ENCODE assay signal across 8 cellular contexts in the genomic region with DNA sequence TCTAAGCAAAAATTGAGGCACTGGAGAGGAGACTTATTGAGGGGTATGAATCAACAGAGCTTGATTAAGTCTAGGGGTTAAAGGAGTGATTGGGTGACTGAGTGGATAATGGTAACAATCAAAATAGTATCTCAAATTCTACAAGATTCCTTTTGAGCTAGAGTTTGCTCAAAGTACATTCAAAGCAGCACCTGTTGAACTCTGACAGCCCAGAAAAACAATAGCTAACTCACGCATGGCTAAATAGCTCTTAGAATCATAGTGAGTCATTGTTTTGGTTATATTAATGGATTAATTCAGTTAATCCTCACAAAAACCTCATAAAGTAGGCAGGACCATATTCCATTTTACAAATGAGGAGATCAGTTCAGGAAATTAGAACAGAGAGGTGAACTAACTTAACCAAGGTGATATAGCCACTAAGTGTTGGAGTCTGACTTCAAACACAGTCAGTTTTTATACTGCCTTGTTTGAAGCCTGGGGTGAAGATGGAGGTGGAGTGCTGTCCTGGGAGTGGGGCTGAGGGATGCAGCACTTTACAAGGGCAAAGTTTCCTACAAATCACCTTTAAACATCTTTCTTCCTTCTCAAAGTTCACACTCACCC. TPM values are rescaled to one million over a fixed set of nuclear protein-coding genes. Genes with fewer than 3 reads are reported as not detected.
DNase-seq lines count a peak whose midpoint lies in the region; ATAC-seq, FAIRE-seq and TF ChIP-seq lines count a peak whose summit lies in the region.

No MANE protein-coding gene starts in this region.

- no peaks in the 10 kb centered on the region for H3K36me3 ChIP-seq in spleen

- peaks cover 4% of the 10 kb centered on the region for H3K9me3 Mint-ChIP-seq in activated naive CD8-positive, alpha-beta T cell treated with anti-CD3 and anti-CD28 coated beads for 36 hours

- TF ChIP-seq POLR2A in A549 (IDR thresholded peaks at IDR 0.05; ENCODE audit: low read length) (no peak), spleen (IDR thresholded peaks at IDR 0.05) (no peak)

- no peaks in the 10 kb centered on the region for H3K27me3 Mint-ChIP-seq in activated naive CD8-positive, alpha-beta T cell treated with anti-CD3 and anti-CD28 coated beads for 36 hours

- POLR2A ChIA-PET in A549 (lab: Yijun Ruan, JAX): no interaction called here

- CTCF ChIA-PET in A549 (lab: Yijun Ruan, JAX): interaction anchor here (0.9 kb wide), 1 partner anchor 195 kb away, joined by 3 read pairs; no protein-coding TSS in a partner anchor

- TF ChIP-seq CTCF in A549 (IDR thresholded peaks at IDR 0.05) (no peak), spleen (IDR thresholded peaks at IDR 0.05 in 8 of 11, conservative IDR thresholded peaks at IDR 0.05 in 3 of 11) (no peak)

- H3K27me3 ChIP-seq in spleen (replicated peaks in 1 of 7): no peaks in the 10 kb centered on the region

- peaks cover 21% of the 10 kb centered on the region for H3K4me1 Mint-ChIP-seq in activated naive CD8-positive, alpha-beta T cell treated with anti-CD3 and anti-CD28 coated beads for 36 hours

- ATAC-seq in A549 (peak; percentile 24 to 56; a peak in 3 of 6 replicates), HG03135 (IDR thresholded peaks at IDR 0.05; ENCODE audit: unreplicated experiment) (peak; percentile 62), sciatic nerve (no peak)

- no peaks in the 10 kb centered on the region for H3K9me3 ChIP-seq in A549
- no peaks in the 10 kb centered on the region for H3K9me3 ChIP-seq in spleen

- H3K4me1 ChIP-seq in A549 (peaks cover 5% of the 10 kb centered on the region; the same call in 1 of the 3 replicates), spleen (peaks cover 4 to 27% (median 21%) of the 10 kb centered on the region in 6 donors)

- no peaks in the 10 kb centered on the region for H3K36me3 Mint-ChIP-seq in activated naive CD8-positive, alpha-beta T cell treated with anti-CD3 and anti-CD28 coated beads for 36 hours

- H3K4me3 ChIP-seq in A549 (no peak overlapping the region), spleen (peak overlapping the region in 1 of 8 donors; percentile 23)

- H3K27ac ChIP-seq in A549: 0 out of 6 replicates have a peak overlapping the region, but pooled peaks of 1 of the 2 experiments have one; percentile 28
- peak overlapping the region; percentile 43 to 85 (median 70) for H3K27ac ChIP-seq in spleen

- DNase-seq in A549 (ENCODE audit: low read depth in 1 of 2, low spot score in 1 of 2): no peak
- peak; percentile 7 for DNase-seq in GM19238 (ENCODE audit: insufficient read length, low spot score)
- no peak for DNase-seq in activated naive CD8-positive, alpha-beta T cell treated with anti-CD3 and anti-CD28 coated beads for 36 hours
- DNase-seq in spleen: no peak
- DNase-seq in sciatic nerve (ENCODE audit: low spot score): no peak
- no peak for DNase-seq in SKM-1 treated with dmso at 0.1 percent for 144 hours (lab: John Stamatoyannopoulos, UW; ENCODE audit: unreplicated experiment)
- no peak for DNase-seq in pons (ENCODE audit: low spot score)

- H3K4me2 ChIP-seq in A549: peak overlapping the region; percentile 34; the same call in 2 of the 3 replicates

- intact Hi-C loops in spleen (cut with DNase I; ENCODE audit: low total_unique reads): no loop called here
- intact Hi-C loops in sciatic nerve (cut with DNase I): no loop called here

- H3K4me3 Mint-ChIP-seq in activated naive CD8-positive, alpha-beta T cell treated with anti-CD3 and anti-CD28 coated beads for 36 hours: peak overlapping the region; percentile 63

- 88% methylated on average over 1 of the region's 1 CpG for WGBS in A549 (ENCODE audit: missing lambda C conversion rate)
- WGBS in spleen, 5 donors: 61 to 75% (median 70%) methylated on average over 1 of the region's 1 CpG

- no peak for FAIRE-seq in A549 (lab: Jason Lieb, UNC)

- H3K27ac Mint-ChIP-seq in activated naive CD8-positive, alpha-beta T cell treated with anti-CD3 and anti-CD28 coated beads for 36 hours: peak overlapping the region; percentile 86

- no peak for TF ChIP-seq RAD21 in A549 (conservative IDR thresholded peaks at IDR 0.05 in 1 of 2, IDR thresholded peaks at IDR 0.05 in 1 of 2)

- no peak for TF ChIP-seq EP300 in A549 (IDR thresholded peaks at IDR 0.05)

TF ChIP-seq in A549, 52 proteins besides CTCF, POLR2A, EP300 and RAD21:
- TF ChIP-seq ZC3H11A (IDR thresholded peaks at IDR 0.05) (no peak), HEYL (CRISPR knock-in tag; IDR thresholded peaks at IDR 0.05) (no peak), KDM1A (IDR thresholded peaks at IDR 0.05; ENCODE audit: low read depth) (no peak), PHF8 (IDR thresholded peaks at IDR 0.05; ENCODE audit: borderline replicate concordance, low read depth) (no peak), SMC3 (IDR thresholded peaks at IDR 0.05) (no peak), MAZ (IDR thresholded peaks at IDR 0.05; ENCODE audit: borderline replicate concordance, low read depth, low read length) (no peak), TFCP2L1 (CRISPR knock-in tag; IDR thresholded peaks at IDR 0.05) (no peak), RCOR1 (IDR thresholded peaks at IDR 0.05; ENCODE audit: low read depth, low read length) (no peak), RFX5 (IDR thresholded peaks at IDR 0.05) (no peak)
- TF ChIP-seq, protein P1, sequence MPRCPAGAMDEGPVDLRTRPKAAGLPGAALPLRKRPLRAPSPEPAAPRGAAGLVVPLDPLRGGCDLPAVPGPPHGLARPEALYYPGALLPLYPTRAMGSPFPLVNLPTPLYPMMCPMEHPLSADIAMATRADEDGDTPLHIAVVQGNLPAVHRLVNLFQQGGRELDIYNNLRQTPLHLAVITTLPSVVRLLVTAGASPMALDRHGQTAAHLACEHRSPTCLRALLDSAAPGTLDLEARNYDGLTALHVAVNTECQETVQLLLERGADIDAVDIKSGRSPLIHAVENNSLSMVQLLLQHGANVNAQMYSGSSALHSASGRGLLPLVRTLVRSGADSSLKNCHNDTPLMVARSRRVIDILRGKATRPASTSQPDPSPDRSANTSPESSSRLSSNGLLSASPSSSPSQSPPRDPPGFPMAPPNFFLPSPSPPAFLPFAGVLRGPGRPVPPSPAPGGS (IDR thresholded peaks at IDR 0.05): no peak
TF ChIP-seq in A549: peak in this region for 0.

RNA-seq across cellular contexts. Expression of gene PPM1K, which starts 35.9 kb away (rescaled TPM):
- polyA plus RNA-seq in A549 (2011; rRNA removed) (2.4 TPM in 2 replicates), A549 (2017; fragmentation: RNase III; extraction: RNeasy Plus Mini Kit Qiagen cat#74134 plus additional on column Dnase treatment) (0.76 to 0.90 TPM (median 0.85 TPM) in 3 replicates), spleen (10 to 100 TPM; 13.4 to 18.3 (median 14.2) TPM)
- polyA plus RNA-seq in A549 (2012; cell fraction: cytosol; rRNA removed): 0.65 and 0.92 TPM in 2 replicates
- 0.39 and 0.71 TPM in 2 replicates for polyA plus RNA-seq in A549 (2012; cell fraction: nucleus; rRNA removed)
- 5.0 and 6.6 TPM in 2 replicates for polyA minus RNA-seq in A549 (2011; rRNA and poly(A)+ RNA removed)
- total RNA-seq in activated naive CD8-positive, alpha-beta T cell treated with anti-CD3 and anti-CD28 coated beads for 36 hours: 10 to 100 TPM; 40.8 to 42.2 TPM
- total RNA-seq in spleen (10 to 100 TPM; 41.4 to 73.5 (median 48.7) TPM), sciatic nerve (78.9 TPM)

RNA-seq across cellular contexts. Expression of gene HERC6, which starts 58.4 kb away (rescaled TPM):
- 7.0 and 9.7 TPM in 2 replicates for polyA plus RNA-seq in A549 (2011; rRNA removed)
- 2.3 and 2.5 TPM in 2 replicates for polyA plus RNA-seq in A549 (2012; cell fraction: cytosol; rRNA removed)
- polyA plus RNA-seq in A549 (2012; cell fraction: nucleus; rRNA removed): 2.0 and 2.2 TPM in 2 replicates
- polyA plus RNA-seq in A549 (2017; fragmentation: RNase III; extraction: RNeasy Plus Mini Kit Qiagen cat#74134 plus additional on column Dnase treatment): 2.8 to 3.6 TPM (median 3.6 TPM) in 3 replicates
- polyA minus RNA-seq in A549 (2011; rRNA and poly(A)+ RNA removed): 16.0 and 16.8 TPM in 2 replicates
- 1 to 10 TPM; 6.4 to 6.6 TPM for total RNA-seq in activated naive CD8-positive, alpha-beta T cell treated with anti-CD3 and anti-CD28 coated beads for 36 hours
- total RNA-seq in spleen: 10 to 100 TPM in 6 of 7 donors, 1 to 10 TPM in 1; 5.2 to 13.6 (median 11.4) TPM
- 1 to 10 TPM; 2.8 to 4.3 (median 2.9) TPM for polyA plus RNA-seq in spleen
- 9.5 TPM for total RNA-seq in sciatic nerve
